Comparison of ENCODE assay signal across 2 cellular contexts in genomic region chr15:31598620-31599019, GRCh38.
TF ChIP-seq lines count a peak whose summit lies in the region.

No MANE protein-coding gene starts in this region.

TF ChIP-seq in HEK293, 187 proteins besides CTCF, POLR2A, EP300 and RAD21:
- 0 out of 2 replicates have a peak, but pooled peaks have one; percentile 12 for TF ChIP-seq KLF1 (tag by site-specific recombination; IDR thresholded peaks at IDR 0.05)
- TF ChIP-seq ZBTB49 (tag by site-specific recombination; IDR thresholded peaks at IDR 0.05; ENCODE audit: low read depth): no peak
- TF ChIP-seq ZFP69B (tag by site-specific recombination; IDR thresholded peaks at IDR 0.05): peak; percentile 57
- no peak for TF ChIP-seq OVOL3 (tag by site-specific recombination; IDR thresholded peaks at IDR 0.05)
- 0 out of 2 replicates have a peak, but pooled peaks have one; percentile 23 for TF ChIP-seq ZFHX2 (tag by site-specific recombination; conservative IDR thresholded peaks at IDR 0.05)
- 0 out of 2 replicates have a peak, but pooled peaks have one; percentile 7 for TF ChIP-seq EGR2 (tag by site-specific recombination; IDR thresholded peaks at IDR 0.05; ENCODE audit: low read depth)
- peak; percentile 66 for TF ChIP-seq ZNF692 (tag by site-specific recombination; IDR thresholded peaks at IDR 0.05)
- peak; percentile 87 for TF ChIP-seq ZIC2 (tag by site-specific recombination; IDR thresholded peaks at IDR 0.05)

TF ChIP-seq in H1, 55 proteins besides CTCF, POLR2A, EP300 and RAD21:
- peak; percentile 51 for TF ChIP-seq ASH2L (IDR thresholded peaks at IDR 0.05; ENCODE audit: low read length)
- no peak for TF ChIP-seq SP2 (IDR thresholded peaks at IDR 0.05; ENCODE audit: low read length)
- TF ChIP-seq YY1 (IDR thresholded peaks at IDR 0.05; ENCODE audit: low read depth, low read length): peak; percentile 72
- no peak for TF ChIP-seq POLR2AphosphoS5 (IDR thresholded peaks at IDR 0.05; ENCODE audit: low read depth, low read length)
TF ChIP-seq in H1: peak in this region for 2.
